14 cellular contexts compared by ENCODE assay signal in the genomic region with DNA sequence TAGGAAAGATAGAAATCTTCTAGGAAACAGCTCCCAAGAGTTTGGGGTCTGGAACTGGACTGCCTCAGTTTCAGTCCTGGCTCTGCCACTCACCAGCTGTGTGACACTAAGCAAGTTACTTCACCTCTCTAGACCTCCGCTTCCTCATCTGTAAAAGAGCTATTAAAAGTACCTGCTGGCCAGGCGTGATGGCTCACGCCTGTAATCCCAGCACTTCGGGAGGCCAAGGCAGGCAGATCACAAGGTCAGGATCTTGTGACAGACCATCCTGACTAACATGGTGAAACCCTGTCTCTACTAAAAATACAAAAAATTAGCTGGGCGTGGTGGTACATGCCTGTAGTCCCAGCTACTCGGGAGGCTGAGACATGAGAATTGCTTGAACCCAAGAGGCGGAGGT. TPM values are rescaled to one million over a fixed set of nuclear protein-coding genes. Genes with fewer than 3 reads are reported as not detected.
"Had no signal": no experiment of that assay in that cellular context is flagged by ENCODE, and none has a peak within 500 bp of the region (broad histone marks: within the 10 kb centered on the region; RNA-seq: fewer than 3 reads in every experiment).

No MANE protein-coding gene starts in this region.

RNA-seq across cellular contexts. Expression of a gene that starts 46.2 kb away (rescaled TPM):
- total RNA-seq: activated CD4-positive, alpha-beta memory T cell treated with anti-CD3 and anti-CD28 coated beads, Interleukin-2, amount 10 ng/mL, durations not matched to agents 7 days and 5 days; activated CD4-positive, alpha-beta T cell treated with anti-CD3 and anti-CD28 coated beads, Interleukin-2, amount 10 ng/mL, durations not matched to agents 24 days and 14 days; cardiac muscle cell; cerebellum; hepatocyte; kidney epithelial cell; mammary epithelial cell; neural crest cell; T-helper 2 cell treated with Interferon-gamma antibody and Interleukin-4, amounts not matched to agents 100 ng/mL and 5 ng/mL, for 36 hours had no signal
- polyA plus RNA-seq: cardiac muscle cell, hepatocyte, immature natural killer cell, mammary epithelial cell had no signal

RNA-seq across cellular contexts. Expression of a gene that starts 46.3 kb away (rescaled TPM):
- total RNA-seq: activated CD4-positive, alpha-beta memory T cell treated with anti-CD3 and anti-CD28 coated beads, Interleukin-2, amount 10 ng/mL, durations not matched to agents 7 days and 5 days; activated CD4-positive, alpha-beta T cell treated with anti-CD3 and anti-CD28 coated beads, Interleukin-2, amount 10 ng/mL, durations not matched to agents 24 days and 14 days; body of pancreas; cardiac muscle cell; cerebellum; hepatocyte; kidney epithelial cell; left lung; mammary epithelial cell; mononuclear cell; myocyte; neural crest cell; T-helper 2 cell treated with Interferon-gamma antibody and Interleukin-4, amounts not matched to agents 100 ng/mL and 5 ng/mL, for 36 hours had no signal
- polyA plus RNA-seq: cardiac muscle cell, hepatocyte, immature natural killer cell, mammary epithelial cell had no signal
